Comparison of ENCODE assay signal across 16 cellular contexts in genomic region chr1:166322470-166322869, GRCh38.
DNase-seq lines count a peak whose midpoint lies in the region; ATAC-seq, FAIRE-seq and TF ChIP-seq lines count a peak whose summit lies in the region.
"Had no signal": no experiment of that assay in that cellular context is flagged by ENCODE, and none has a peak within 500 bp of the region (broad histone marks: within the 10 kb centered on the region; RNA-seq: fewer than 3 reads in every experiment).

No MANE protein-coding gene starts in this region.

- CTCF ChIA-PET in GM12878 (lab: Yijun Ruan, JAX): interaction anchor here (1.0 to 1.1 kb wide), 2 partner anchors 20 to 63 kb away, joined by 3 to 4 read pairs; no protein-coding TSS in a partner anchor

- intact Hi-C loops in GM12878 (cut with micrococcal nuclease; ENCODE audit: unreplicated experiment): no loop called here
- intact Hi-C loops in dorsolateral prefrontal cortex (cut with DNase I): no loop called here

- FAIRE-seq in GM12878 (lab: Jason Lieb, UNC): no peak
- FAIRE-seq: GM12892 had no signal

- no peaks in the 10 kb centered on the region for H3K9me2 ChIP-seq in MM.1S (replicated peaks; ENCODE audit: insufficient read depth, low read length)

- H2AFZ ChIP-seq in GM12878 (ENCODE audit: control insufficient read depth, low read depth, low read length): no peak overlapping the region
- no peak overlapping the region for H2AFZ ChIP-seq in MM.1S (ENCODE audit: low read length)

- H3K9ac ChIP-seq in GM12878 (ENCODE audit: control insufficient read depth, insufficient read depth, low read length) (no peak overlapping the region), MM.1S (ENCODE audit: low read length) (no peak overlapping the region)
- H3K9ac ChIP-seq: BLaER1 treated with 17β-estradiol and CSF1 and Interleukin-3, amounts not matched to agents 10 nM and 100 nM had no signal

- no peak overlapping the region for H3K4me2 ChIP-seq in GM12878 (ENCODE audit: control insufficient read depth, insufficient read depth)
- no peak overlapping the region for H3K4me2 ChIP-seq in MM.1S (ENCODE audit: low read depth, low read length)

- BruUV-seq in GM12878 (replicated peaks; lab: Mats Ljungman, UMichigan): no TSS peak

- no peaks in the 10 kb centered on the region for H3K36me3 ChIP-seq in GM12878 (ENCODE audit: control insufficient read depth in 2 of 2, insufficient read depth in 2 of 2, low read length in 1 of 2)
- no peaks in the 10 kb centered on the region for H3K36me3 ChIP-seq in MM.1S (replicated peaks; ENCODE audit: insufficient read depth, low read length)
- H3K36me3 ChIP-seq: BLaER1 treated with 17β-estradiol and CSF1 and Interleukin-3, amounts not matched to agents 10 nM and 100 nM had no signal

- TF ChIP-seq EP300 in GM12878 (IDR thresholded peaks at IDR 0.05; ENCODE audit: borderline replicate concordance in 1 of 2, control insufficient read depth in 1 of 2, low read depth in 2 of 2, low read length in 2 of 2): no peak

- RAD21 ChIA-PET in GM12878 (lab: Charles Lee; ENCODE audit: unreplicated experiment): interaction anchor here (1.2 kb wide), 1 partner anchor 152 kb away, joined by 3 read pairs; no protein-coding TSS in a partner anchor

- TF ChIP-seq CTCF in GM12865 (IDR thresholded peaks at IDR 0.05; ENCODE audit: insufficient read depth, low read depth, low read length, missing control alignments) (no peak), GM12878 (IDR thresholded peaks at IDR 0.05 in 2 of 3, conservative IDR thresholded peaks at IDR 0.05 in 1 of 3; ENCODE audit: control insufficient read depth in 2 of 3, extremely low read depth in 1 of 3, insufficient read depth in 1 of 3, low read depth in 3 of 3, low read length in 3 of 3) (no peak), MM.1S (IDR thresholded peaks at IDR 0.05; ENCODE audit: low read length) (no peak), dorsolateral prefrontal cortex (IDR thresholded peaks at IDR 0.05 in 54 of 56, conservative IDR thresholded peaks at IDR 0.05 in 2 of 56; ENCODE audit: low read depth in 1 of 56, partially characterized antibody in 56 of 56) (no peak)

- H3K27me3 ChIP-seq in GM12878 (replicated peaks in 1 of 2; ENCODE audit: control insufficient read depth in 2 of 2, insufficient read depth in 2 of 2, low read length in 1 of 2): no peaks in the 10 kb centered on the region
- no peaks in the 10 kb centered on the region for H3K27me3 ChIP-seq in MM.1S (replicated peaks; ENCODE audit: insufficient read depth, low read length)
- peaks cover 0 to 4% (median 0%) of the 10 kb centered on the region in 45 donors for H3K27me3 ChIP-seq in dorsolateral prefrontal cortex
- H3K27me3 ChIP-seq: BLaER1 treated with 17β-estradiol and CSF1 and Interleukin-3, amounts not matched to agents 10 nM and 100 nM had no signal

- H3K27ac ChIP-seq in GM12878 (ENCODE audit: control insufficient read depth, insufficient read depth): no peak overlapping the region
- no peak overlapping the region for H3K27ac ChIP-seq in MM.1S (ENCODE audit: low read length)
- H3K27ac ChIP-seq in dorsolateral prefrontal cortex: no peak overlapping the region
- H3K27ac ChIP-seq: BLaER1 treated with 17β-estradiol and CSF1 and Interleukin-3, amounts not matched to agents 10 nM and 100 nM had no signal

- TF ChIP-seq POLR2A in GM12878 (IDR thresholded peaks at IDR 0.05; ENCODE audit: low read depth, low read length): no peak

- H4K20me1 ChIP-seq in GM12878 (ENCODE audit: control insufficient read depth, insufficient read depth) (no peaks in the 10 kb centered on the region), MM.1S (ENCODE audit: insufficient read depth, low read length) (no peaks in the 10 kb centered on the region)
- H4K20me1 ChIP-seq: BLaER1 treated with 17β-estradiol and CSF1 and Interleukin-3, amounts not matched to agents 10 nM and 100 nM had no signal

- POLR2A ChIA-PET in GM12878 (lab: Charles Lee): no interaction called here

- H3K4me3 ChIP-seq in GM12865 (ENCODE audit: low read depth, low read length): no peak overlapping the region
- H3K4me3 ChIP-seq in GM12878: no peak overlapping the region
- H3K4me3 ChIP-seq in MM.1S (ENCODE audit: low read length): no peak overlapping the region
- H3K4me3 ChIP-seq in dorsolateral prefrontal cortex: no peak overlapping the region
- H3K4me3 ChIP-seq: BLaER1 treated with 17β-estradiol and CSF1 and Interleukin-3, amounts not matched to agents 10 nM and 100 nM had no signal

- WGBS in GM12878 (ENCODE audit: insufficient coverage, insufficient replicate concordance, low lambda C conversion rate, missing lambda C conversion rate): 0% methylated on average over 3 of the region's 3 CpGs

- H3K79me2 ChIP-seq in GM12878 (ENCODE audit: control insufficient read depth, insufficient read depth, low read length) (no peaks in the 10 kb centered on the region), MM.1S (ENCODE audit: low read length) (no peaks in the 10 kb centered on the region)

- peak; percentile 9 for DNase-seq in GM12865 (ENCODE audit: low read depth)
- DNase-seq in GM12878 (ENCODE audit: low read depth, low spot score): no peak
- DNase-seq in MM.1S: no peak
- DNase-seq in CD1c-positive myeloid dendritic cell (ENCODE audit: extremely low spot score): no peak
- no peak for DNase-seq in dorsolateral prefrontal cortex
- DNase-seq: 8988T; AML-193; CD4-positive, alpha-beta memory T cell; DMS79; GOT3; H9; KG1 had no signal

- SMC1A ChIA-PET in GM12878 (lab: Charles Lee; ENCODE audit: uncharacterized antibody, unreplicated experiment): interaction anchor here (1.4 to 2.0 kb wide), 3 partner anchors 17 to 151 kb away, joined by 4 read pairs; no protein-coding TSS in a partner anchor

- in situ Hi-C loops in GM12878 (cut with MboI): no loop called here

- H3F3A ChIP-seq in MM.1S (ENCODE audit: insufficient read depth, low read length): no peaks in the 10 kb centered on the region

- ATAC-seq in GM21447 (IDR thresholded peaks at IDR 0.05; ENCODE audit: unreplicated experiment): peak; percentile 50
- peak; percentile 65 for ATAC-seq in HG02885 (IDR thresholded peaks at IDR 0.05; ENCODE audit: poor library complexity, unreplicated experiment)
- ATAC-seq in GM12878: peak; percentile 68

- TF ChIP-seq RAD21 in GM12878 (IDR thresholded peaks at IDR 0.05; ENCODE audit: insufficient read depth, low read depth, low read length): no peak

- H3K9me3 ChIP-seq in GM12878 (replicated peaks; ENCODE audit: control insufficient read depth, insufficient read depth, low read length) (no peaks in the 10 kb centered on the region), MM.1S (replicated peaks; ENCODE audit: insufficient read depth, low read length) (no peaks in the 10 kb centered on the region)

- H3K4me1 ChIP-seq in GM12878 (ENCODE audit: control insufficient read depth, insufficient read depth, low read length): no peaks in the 10 kb centered on the region
- H3K4me1 ChIP-seq in MM.1S (ENCODE audit: low read length): no peaks in the 10 kb centered on the region

TF ChIP-seq in GM12878, 131 proteins besides CTCF, POLR2A, EP300 and RAD21:
- TF ChIP-seq POLR2AphosphoS5 (IDR thresholded peaks at IDR 0.05; ENCODE audit: low read length): no peak
- TF ChIP-seq JUNB (IDR thresholded peaks at IDR 0.05): peak; percentile 40
